12 cellular contexts compared by ENCODE assay signal in genomic region chr5:141528401-141528984, GRCh38. TPM values are rescaled to one million over a fixed set of nuclear protein-coding genes. Genes with fewer than 3 reads are reported as not detected.
DNase-seq lines count a peak whose midpoint lies in the region; ATAC-seq, FAIRE-seq and TF ChIP-seq lines count a peak whose summit lies in the region.
"Had no signal": no experiment of that assay in that cellular context is flagged by ENCODE, and none has a peak within 500 bp of the region (broad histone marks: within the 10 kb centered on the region; RNA-seq: fewer than 3 reads in every experiment).

No MANE protein-coding gene starts in this region.

- H3K4me1 ChIP-seq in breast epithelium (peaks cover 0 to 10% of the 10 kb centered on the region in 2 donors), kidney (ENCODE audit: control insufficient read depth in 1 of 2, insufficient read depth in 1 of 2, low read depth in 1 of 2, low read length in 2 of 2) (peaks cover 9 to 10% of the 10 kb centered on the region in 2 donors)

- H3K27ac ChIP-seq in breast epithelium, result peak overlapping the region; percentile 66 to 78
- peak overlapping the region; percentile 2 to 47 for H3K27ac ChIP-seq in kidney (ENCODE audit: low read depth in 2 of 2, low read length in 2 of 2)

- H3K4me3 Mint-ChIP-seq in stimulated activated naive CD8-positive, alpha-beta T cell treated with anti-CD3 and anti-CD28 coated beads, Interleukin-15, amount 100 ng/mL, for 72 hours, result no peak overlapping the region

- no peaks in the 10 kb centered on the region for H3K27me3 Mint-ChIP-seq in stimulated activated naive CD8-positive, alpha-beta T cell treated with anti-CD3 and anti-CD28 coated beads, Interleukin-15, amount 100 ng/mL, for 72 hours

- H3K36me3 ChIP-seq in breast epithelium (no peaks in the 10 kb centered on the region), kidney (ENCODE audit: control insufficient read depth in 1 of 2, insufficient read depth in 2 of 2, low read length in 2 of 2) (peaks cover 24 to 39% of the 10 kb centered on the region in 2 donors)

- no peaks in the 10 kb centered on the region for H3K27me3 ChIP-seq in breast epithelium

- ATAC-seq in stimulated activated naive CD8-positive, alpha-beta T cell treated with anti-CD3 and anti-CD28 coated beads, Interleukin-15, amount 100 ng/mL, for 72 hours, result no peak
- ATAC-seq in HG03432 (IDR thresholded peaks at IDR 0.05; ENCODE audit: unreplicated experiment) (no peak), GM21360 (IDR thresholded peaks at IDR 0.05; ENCODE audit: unreplicated experiment) (no peak), HG02970 (IDR thresholded peaks at IDR 0.05; ENCODE audit: low FRiP score, unreplicated experiment) (no peak), GM18519 (IDR thresholded peaks at IDR 0.05; ENCODE audit: low FRiP score, unreplicated experiment) (no peak)

- no peak for TF ChIP-seq POLR2A in breast epithelium (IDR thresholded peaks at IDR 0.05)

- H3K4me1 Mint-ChIP-seq in stimulated activated naive CD8-positive, alpha-beta T cell treated with anti-CD3 and anti-CD28 coated beads, Interleukin-15, amount 100 ng/mL, for 72 hours, result peaks cover 20% of the 10 kb centered on the region

- H3K9me3 ChIP-seq in breast epithelium, result no peaks in the 10 kb centered on the region
- H3K9me3 ChIP-seq in kidney (ENCODE audit: control insufficient read depth in 1 of 2, low read length in 2 of 2), result no peaks in the 10 kb centered on the region

- H3K4me3 ChIP-seq in breast epithelium, result no peak overlapping the region
- no peak overlapping the region for H3K4me3 ChIP-seq in kidney (ENCODE audit: low read length in 2 of 2)

- H3K9ac ChIP-seq in kidney (ENCODE audit: low read length in 2 of 2), result no peak overlapping the region

- intact Hi-C loops in breast epithelium (cut with DNase I; ENCODE audit: low total_unique reads), result loop anchor here (5.0 kb wide), 1 partner anchor 126 kb away; the partner anchor contains the start of gene PCDHGA9
- intact Hi-C loops in kidney (cut with DNase I), result no loop called here

- TF ChIP-seq CTCF in breast epithelium (IDR thresholded peaks at IDR 0.05), result no peak
- no peak for TF ChIP-seq CTCF in kidney (IDR thresholded peaks at IDR 0.05; ENCODE audit: borderline replicate concordance, extremely low read depth, insufficient read depth)

- DNase-seq in NCI-H2196 (lab: John Stamatoyannopoulos, UW; ENCODE audit: unreplicated experiment) (peak; percentile 83), breast epithelium (ENCODE audit: low spot score in 2 of 2) (no peak), kidney (no peak)
- DNase-seq in stimulated activated naive CD8-positive, alpha-beta T cell treated with anti-CD3 and anti-CD28 coated beads, Interleukin-15, amount 100 ng/mL, for 72 hours, result no peak
- DNase-seq: amniotic stem cell, GF-D8, NCI-H226 had no signal

- H3K9me3 Mint-ChIP-seq in stimulated activated naive CD8-positive, alpha-beta T cell treated with anti-CD3 and anti-CD28 coated beads, Interleukin-15, amount 100 ng/mL, for 72 hours, result no peaks in the 10 kb centered on the region

- H3K27ac Mint-ChIP-seq in stimulated activated naive CD8-positive, alpha-beta T cell treated with anti-CD3 and anti-CD28 coated beads, Interleukin-15, amount 100 ng/mL, for 72 hours, result peak overlapping the region; percentile 16 to 22

- no peak for FAIRE-seq in kidney (lab: Jason Lieb, UNC)
- FAIRE-seq: TTC549 had no signal

RNA-seq across cellular contexts. Expression of gene PCDHGC5, which starts 39.6 kb away (rescaled TPM):
- total RNA-seq in breast epithelium (1 to 10 TPM; 2.1 to 3.5 (median 3.3) TPM), kidney (1.4 TPM)
- not detected for polyA plus RNA-seq in kidney (ENCODE audit: insufficient read depth, low read depth, low replicate concordance)

RNA-seq across cellular contexts. Expression of gene PCDHGC4, which starts 43.7 kb away (rescaled TPM):
- 1 to 10 TPM; 2.6 to 6.2 (median 6.0) TPM for total RNA-seq in breast epithelium
- 1.5 TPM for total RNA-seq in kidney
- not detected for polyA plus RNA-seq in kidney (ENCODE audit: insufficient read depth, low read depth, low replicate concordance)

RNA-seq across cellular contexts. Expression of gene PCDHGC3, which starts 52.7 kb away (rescaled TPM):
- total RNA-seq in breast epithelium, result 10 to 100 TPM; 29.6 to 41.6 (median 35.1) TPM
- total RNA-seq in kidney, result 51.5 TPM
- polyA plus RNA-seq in kidney (ENCODE audit: insufficient read depth, low read depth, low replicate concordance), result 41.0 TPM
